22 cellular contexts compared by ENCODE assay signal in genomic region chr4:110112056-110112455, GRCh38.
"Had no signal": no experiment of that assay in that cellular context is flagged by ENCODE, and none has a peak within 500 bp of the region (broad histone marks: within the 10 kb centered on the region; RNA-seq: fewer than 3 reads in every experiment).

No MANE protein-coding gene starts in this region.

- H3K27ac Mint-ChIP-seq: mesothelial cell of epicardium had no signal

- H3K9me3 ChIP-seq: esophagus muscularis mucosa, gastrocnemius medialis, heart right ventricle, left lung, lower lobe of right lung, mucosa of descending colon had no signal

- H3K27me3 ChIP-seq: dorsolateral prefrontal cortex, esophagus muscularis mucosa, foreskin keratinocyte, gastrocnemius medialis, heart right ventricle, left lung had no signal

- ATAC-seq: foreskin keratinocyte, gastrocnemius medialis, heart right ventricle, left cardiac atrium, left lung, left ventricle myocardium superior, lower lobe of right lung, mucosa of descending colon had no signal

- H3K4me3 ChIP-seq: coronary artery, dorsolateral prefrontal cortex, esophagus muscularis mucosa, gastrocnemius medialis, heart right ventricle, left lung, lower lobe of right lung, mucosa of descending colon had no signal

- FAIRE-seq: colon, endothelial cell of umbilical vein, islet of Langerhans, keratinocyte had no signal

- H3K9me3 Mint-ChIP-seq: mesothelial cell of epicardium had no signal

- H3K4me1 ChIP-seq: gastrocnemius medialis had no signal

- H3K36me3 Mint-ChIP-seq: mesothelial cell of epicardium had no signal

- H3K36me3 ChIP-seq: esophagus muscularis mucosa, gastrocnemius medialis, left lung, lower lobe of right lung had no signal

- H3K4me3 Mint-ChIP-seq: mesothelial cell of epicardium had no signal

- DNase-seq: dermis blood vessel endothelial cell; dorsolateral prefrontal cortex; effector CD4-positive, alpha-beta T cell; effector memory CD4-positive, alpha-beta T cell; foreskin keratinocyte; gastrocnemius medialis; glutamatergic neuron; head of caudate nucleus; heart right ventricle; left cardiac atrium; left lung; left ventricle myocardium superior; lower lobe of right lung; mesenchymal stem cell; mucosa of descending colon had no signal

- H3K27ac ChIP-seq: coronary artery, dorsolateral prefrontal cortex, esophagus muscularis mucosa, foreskin keratinocyte, gastrocnemius medialis, heart right ventricle, left lung, lower lobe of right lung had no signal
